ENCODE assay signal across 31 cellular contexts in genomic region chr17:80190716-80191115, GRCh38. TPM values are rescaled to one million over a fixed set of nuclear protein-coding genes. Genes with fewer than 3 reads are reported as not detected.
"Had no signal": no experiment of that assay in that cellular context is flagged by ENCODE, and none has a peak within 500 bp of the region (broad histone marks: within the 10 kb centered on the region; RNA-seq: fewer than 3 reads in every experiment).

No MANE protein-coding gene starts in this region.

- H3K27ac Mint-ChIP-seq: natural killer cell; nephron; stimulated activated memory B cell treated with anti-CD40 and anti-IgM and Interleukin-4, amounts not matched to agents 10 μg/mL and 1 μg/mL and 100 μg/mL, for 72 hours; stimulated activated naive CD8-positive, alpha-beta T cell treated with anti-CD3 and anti-CD28 coated beads, Interleukin-15, amount 100 ng/mL, for 72 hours; type B pancreatic cell had no signal

- H3K9me3 Mint-ChIP-seq: naive thymus-derived CD4-positive, alpha-beta T cell; natural killer cell; nephron; neural progenitor cell; stimulated activated memory B cell treated with anti-CD40 and anti-IgM and Interleukin-4, amounts not matched to agents 10 μg/mL and 1 μg/mL and 100 μg/mL, for 72 hours; type B pancreatic cell had no signal

- H3K36me3 Mint-ChIP-seq: naive thymus-derived CD4-positive, alpha-beta T cell; natural killer cell; neural progenitor cell; stimulated activated memory B cell treated with anti-CD40 and anti-IgM and Interleukin-4, amounts not matched to agents 10 μg/mL and 1 μg/mL and 100 μg/mL, for 72 hours; type B pancreatic cell had no signal

- H3K27ac ChIP-seq: neural progenitor cell, neutrophil, pancreas, right atrium auricular region, right lobe of liver, sigmoid colon, testis, tibial artery, transverse colon, upper lobe of right lung, uterus had no signal

- H3K4me1 ChIP-seq: neural progenitor cell, right lobe of liver, sigmoid colon, uterus had no signal

- DNase-seq: naive thymus-derived CD4-positive, alpha-beta T cell; natural killer cell; nucleus accumbens; pancreas; retina; right lobe of liver; sigmoid colon; small intestine; stimulated activated CD4-positive, alpha-beta T cell treated with anti-CD3 and anti-CD28 coated beads, Interleukin-12 subunit alpha, Interleukin-12 subunit beta, amount 100 ng/mL, for 4 hours; stimulated activated CD4-positive, alpha-beta T cell treated with anti-CD3 and anti-CD28 coated beads, Interleukin-1b, Interleukin-23, amount 100 ng/mL, for 48 hours; stimulated activated CD4-positive, alpha-beta T cell treated with anti-CD3 and anti-CD28 coated beads, Interleukin-4, amount 100 ng/mL, for 1 hour; stimulated activated CD4-positive, alpha-beta T cell treated with anti-CD3 and anti-CD28 coated beads, Interleukin-4, amount 100 ng/mL, for 4 hours; stimulated activated CD8-positive, alpha-beta memory T cell treated with anti-CD3 and anti-CD28 coated beads, Interleukin-4, amount 100 ng/mL, for 48 hours; stimulated activated naive CD4-positive, alpha-beta T cell; stimulated activated naive CD8-positive, alpha-beta T cell treated with anti-CD3 and anti-CD28 coated beads, Interleukin-15, amount 100 ng/mL, for 72 hours; stimulated activated naive CD8-positive, alpha-beta T cell treated with anti-CD3 and anti-CD28 coated beads, Interleukin-15, Interleukin-2, amounts not matched to agents 100 U/mL and 50 U/mL, for 24 hours; substantia nigra; testis; tibial artery; transverse colon; upper lobe of right lung; uterus had no signal

- H3K9ac ChIP-seq: neural progenitor cell had no signal

- H3K4me2 ChIP-seq: neural progenitor cell had no signal

- ATAC-seq: naive thymus-derived CD4-positive, alpha-beta T cell; natural killer cell; pancreas; right lobe of liver; stimulated activated naive CD8-positive, alpha-beta T cell treated with anti-CD3 and anti-CD28 coated beads, Interleukin-15, amount 100 ng/mL, for 72 hours; stimulated activated naive CD8-positive, alpha-beta T cell treated with anti-CD3 and anti-CD28 coated beads, Interleukin-15, Interleukin-2, amounts not matched to agents 100 U/mL and 50 U/mL, for 24 hours; upper lobe of right lung had no signal

- H3K36me3 ChIP-seq: neural progenitor cell, neutrophil, pancreas, prostate gland, right atrium auricular region, right lobe of liver, sigmoid colon, suprapubic skin, tibial artery, transverse colon, upper lobe of right lung, uterus had no signal

- H3K9me3 ChIP-seq: neutrophil, pancreas, prostate gland, right atrium auricular region, right lobe of liver, sigmoid colon, suprapubic skin, testis, tibial artery, transverse colon, upper lobe of right lung, uterus had no signal

- H3K27me3 ChIP-seq: neural progenitor cell, pancreas, right atrium auricular region, right lobe of liver, suprapubic skin, testis, upper lobe of right lung, uterus had no signal

- H3K4me3 Mint-ChIP-seq: naive thymus-derived CD4-positive, alpha-beta T cell; natural killer cell; nephron; neural progenitor cell; stimulated activated memory B cell treated with anti-CD40 and anti-IgM and Interleukin-4, amounts not matched to agents 10 μg/mL and 1 μg/mL and 100 μg/mL, for 72 hours; stimulated activated naive CD8-positive, alpha-beta T cell treated with anti-CD3 and anti-CD28 coated beads, Interleukin-15, amount 100 ng/mL, for 72 hours; type B pancreatic cell had no signal

- H3K4me3 ChIP-seq: neural progenitor cell, pancreas, prostate gland, right atrium auricular region, right lobe of liver, sigmoid colon, suprapubic skin, testis, tibial artery, transverse colon, upper lobe of right lung, uterus had no signal

- H3K27me3 Mint-ChIP-seq: type B pancreatic cell had no signal

- H2AFZ ChIP-seq: neural progenitor cell had no signal

- H3K4me1 Mint-ChIP-seq: natural killer cell; stimulated activated memory B cell treated with anti-CD40 and anti-IgM and Interleukin-4, amounts not matched to agents 10 μg/mL and 1 μg/mL and 100 μg/mL, for 72 hours; stimulated activated naive CD8-positive, alpha-beta T cell treated with anti-CD3 and anti-CD28 coated beads, Interleukin-15, amount 100 ng/mL, for 72 hours had no signal

RNA-seq across cellular contexts. Expression of gene CARD14, which starts 20.9 kb away (rescaled TPM):
- total RNA-seq: pulmonary artery endothelial cell, right atrium auricular region, sigmoid colon had no signal
- polyA plus RNA-seq: naive thymus-derived CD4-positive, alpha-beta T cell had no signal
